Comparison of ENCODE assay signal across 3 cellular contexts in the genomic region with DNA sequence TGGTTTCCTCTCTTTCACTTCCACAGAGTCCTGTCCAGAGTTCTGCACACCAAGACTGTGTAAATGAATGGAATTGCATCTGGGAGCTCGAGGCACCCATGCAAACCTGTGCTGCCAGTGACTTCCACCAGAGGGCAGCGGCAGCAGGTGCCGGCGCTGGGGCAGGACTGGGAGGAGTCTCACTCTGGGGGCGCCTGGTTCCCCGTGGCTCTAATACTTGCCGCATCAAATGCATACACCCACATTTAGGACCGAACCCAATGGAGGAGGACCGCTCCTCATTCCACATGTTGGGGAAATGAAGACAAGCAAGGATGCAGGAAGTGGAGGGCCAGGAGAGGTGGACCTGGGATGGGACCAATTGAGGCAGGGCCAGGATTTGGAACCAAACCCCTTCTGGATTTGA.
TF ChIP-seq lines count a peak whose summit lies in the region.

No MANE protein-coding gene starts in this region.

TF ChIP-seq in A549, 52 proteins besides CTCF, POLR2A, EP300 and RAD21:
- no peak for TF ChIP-seq HOXB5 (CRISPR knock-in tag; IDR thresholded peaks at IDR 0.05)
- TF ChIP-seq SMC3 (IDR thresholded peaks at IDR 0.05), result peak; percentile 73

TF ChIP-seq in endothelial cell of umbilical vein, 7 proteins besides CTCF, POLR2A, EP300 and RAD21:
- TF ChIP-seq, protein P1, sequence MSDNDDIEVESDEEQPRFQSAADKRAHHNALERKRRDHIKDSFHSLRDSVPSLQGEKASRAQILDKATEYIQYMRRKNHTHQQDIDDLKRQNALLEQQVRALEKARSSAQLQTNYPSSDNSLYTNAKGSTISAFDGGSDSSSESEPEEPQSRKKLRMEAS (IDR thresholded peaks at IDR 0.05; ENCODE audit: insufficient read depth, insufficient read length), result no peak
- TF ChIP-seq EZH2 (IDR thresholded peaks at IDR 0.05; ENCODE audit: borderline replicate concordance, low read depth, low read length, severe bottlenecking) (no peak), JUN (IDR thresholded peaks at IDR 0.05; ENCODE audit: borderline replicate concordance, insufficient read depth, insufficient read length, low read depth) (no peak), GATA2 (IDR thresholded peaks at IDR 0.05; ENCODE audit: insufficient read depth, insufficient read length, low read depth, low read length) (no peak), FOS (IDR thresholded peaks at IDR 0.05; ENCODE audit: borderline replicate concordance, insufficient read depth, low read length) (no peak), POLR2AphosphoS5 (IDR thresholded peaks at IDR 0.05; ENCODE audit: insufficient read depth, low read depth, low read length) (no peak), MYC (IDR thresholded peaks at IDR 0.05; ENCODE audit: low read depth, low read length) (no peak)

TF ChIP-seq in neural cell, 6 proteins besides CTCF, POLR2A, EP300 and RAD21:
- no peak for TF ChIP-seq EZH2 (IDR thresholded peaks at IDR 0.05; ENCODE audit: borderline replicate concordance, insufficient read depth, low read length, poor library complexity, severe bottlenecking)
- no peak for TF ChIP-seq POLR2AphosphoS5 (IDR thresholded peaks at IDR 0.05)
- TF ChIP-seq, protein P2, sequence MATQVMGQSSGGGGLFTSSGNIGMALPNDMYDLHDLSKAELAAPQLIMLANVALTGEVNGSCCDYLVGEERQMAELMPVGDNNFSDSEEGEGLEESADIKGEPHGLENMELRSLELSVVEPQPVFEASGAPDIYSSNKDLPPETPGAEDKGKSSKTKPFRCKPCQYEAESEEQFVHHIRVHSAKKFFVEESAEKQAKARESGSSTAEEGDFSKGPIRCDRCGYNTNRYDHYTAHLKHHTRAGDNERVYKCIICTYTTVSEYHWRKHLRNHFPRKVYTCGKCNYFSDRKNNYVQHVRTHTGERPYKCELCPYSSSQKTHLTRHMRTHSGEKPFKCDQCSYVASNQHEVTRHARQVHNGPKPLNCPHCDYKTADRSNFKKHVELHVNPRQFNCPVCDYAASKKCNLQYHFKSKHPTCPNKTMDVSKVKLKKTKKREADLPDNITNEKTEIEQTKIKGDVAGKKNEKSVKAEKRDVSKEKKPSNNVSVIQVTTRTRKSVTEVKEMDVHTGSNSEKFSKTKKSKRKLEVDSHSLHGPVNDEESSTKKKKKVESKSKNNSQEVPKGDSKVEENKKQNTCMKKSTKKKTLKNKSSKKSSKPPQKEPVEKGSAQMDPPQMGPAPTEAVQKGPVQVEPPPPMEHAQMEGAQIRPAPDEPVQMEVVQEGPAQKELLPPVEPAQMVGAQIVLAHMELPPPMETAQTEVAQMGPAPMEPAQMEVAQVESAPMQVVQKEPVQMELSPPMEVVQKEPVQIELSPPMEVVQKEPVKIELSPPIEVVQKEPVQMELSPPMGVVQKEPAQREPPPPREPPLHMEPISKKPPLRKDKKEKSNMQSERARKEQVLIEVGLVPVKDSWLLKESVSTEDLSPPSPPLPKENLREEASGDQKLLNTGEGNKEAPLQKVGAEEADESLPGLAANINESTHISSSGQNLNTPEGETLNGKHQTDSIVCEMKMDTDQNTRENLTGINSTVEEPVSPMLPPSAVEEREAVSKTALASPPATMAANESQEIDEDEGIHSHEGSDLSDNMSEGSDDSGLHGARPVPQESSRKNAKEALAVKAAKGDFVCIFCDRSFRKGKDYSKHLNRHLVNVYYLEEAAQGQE (IDR thresholded peaks at IDR 0.05; ENCODE audit: borderline replicate concordance), result no peak
- TF ChIP-seq MXI1 (conservative IDR thresholded peaks at IDR 0.05; ENCODE audit: poor library complexity, severe bottlenecking), result no peak
- TF ChIP-seq TAF1 (IDR thresholded peaks at IDR 0.05; ENCODE audit: low read depth), result no peak
- TF ChIP-seq SMC3 (conservative IDR thresholded peaks at IDR 0.05; ENCODE audit: poor library complexity), result no peak
